ENCODE assay signal across 1 cellular context in genomic region chr15:65832549-65833364, GRCh38.
A peak's percentile ranks its signal among the peaks of the same experiment; 100 is the strongest.
TF ChIP-seq lines count a peak whose summit lies in the region.

No MANE protein-coding gene starts in this region.

TF ChIP-seq in HEK293, 187 proteins besides CTCF, POLR2A, EP300 and RAD21 (continued from another document and continues in another):
- no peak for TF ChIP-seq ZNF398 (tag by site-specific recombination; IDR thresholded peaks at IDR 0.05)
- TF ChIP-seq ZNF701 (tag by site-specific recombination; IDR thresholded peaks at IDR 0.05): no peak
- TF ChIP-seq ZNF202 (tag by site-specific recombination; IDR thresholded peaks at IDR 0.05; ENCODE audit: borderline replicate concordance): no peak
- TF ChIP-seq ZNF26 (tag by site-specific recombination; IDR thresholded peaks at IDR 0.05): no peak
- TF ChIP-seq ZNF837 (tag by site-specific recombination; IDR thresholded peaks at IDR 0.05): peak; percentile 34; the same call in 1 of the 2 replicates
- TF ChIP-seq SCRT1 (tag by site-specific recombination; IDR thresholded peaks at IDR 0.05; ENCODE audit: borderline replicate concordance): peak; percentile 74
- TF ChIP-seq ZNF239 (tag by site-specific recombination; IDR thresholded peaks at IDR 0.05): no peak
- no peak for TF ChIP-seq ZNF544 (tag by site-specific recombination; IDR thresholded peaks at IDR 0.05)
- TF ChIP-seq ZNF558 (tag by site-specific recombination; IDR thresholded peaks at IDR 0.05): peak; percentile 27
- TF ChIP-seq ZNF184 (tag by site-specific recombination; IDR thresholded peaks at IDR 0.05): peak; percentile 96
- TF ChIP-seq ZNF707 (tag by site-specific recombination; IDR thresholded peaks at IDR 0.05): no peak
- TF ChIP-seq ZNF560 (tag by site-specific recombination; IDR thresholded peaks at IDR 0.05; ENCODE audit: borderline replicate concordance): no peak
- TF ChIP-seq GLI2 (tag by site-specific recombination; IDR thresholded peaks at IDR 0.05; ENCODE audit: borderline replicate concordance, low read depth): peak; percentile 77; the same call in 1 of the 2 replicates
- TF ChIP-seq ZBTB21 (tag by site-specific recombination; IDR thresholded peaks at IDR 0.05): peak; percentile 92
- TF ChIP-seq ZNF16 (tag by site-specific recombination; IDR thresholded peaks at IDR 0.05; ENCODE audit: low read depth): no peak
- TF ChIP-seq REPIN1 (tag by site-specific recombination; IDR thresholded peaks at IDR 0.05; ENCODE audit: low read depth): no peak; the same call in 1 of the 2 replicates
- no peak for TF ChIP-seq ZFP41 (tag by site-specific recombination; IDR thresholded peaks at IDR 0.05; ENCODE audit: borderline replicate concordance)
- TF ChIP-seq ZNF223 (tag by site-specific recombination; IDR thresholded peaks at IDR 0.05): no peak
- TF ChIP-seq ZNF670 (tag by site-specific recombination; IDR thresholded peaks at IDR 0.05; ENCODE audit: low read depth): no peak
- no peak for TF ChIP-seq ZNF830 (tag by site-specific recombination; IDR thresholded peaks at IDR 0.05; ENCODE audit: low read depth)
- TF ChIP-seq ZBTB26 (tag by site-specific recombination; optimal IDR thresholded peaks at IDR 0.05): no peak
- no peak for TF ChIP-seq EGR2 (tag by site-specific recombination; IDR thresholded peaks at IDR 0.05; ENCODE audit: low read depth)
- TF ChIP-seq KLF7 (tag by site-specific recombination; IDR thresholded peaks at IDR 0.05; ENCODE audit: borderline replicate concordance): no peak
- TF ChIP-seq ZNF660 (tag by site-specific recombination; IDR thresholded peaks at IDR 0.05): peak; percentile 92
- TF ChIP-seq KLF8 (tag by site-specific recombination; IDR thresholded peaks at IDR 0.05): peak; percentile 91
- TF ChIP-seq ZBTB49 (tag by site-specific recombination; IDR thresholded peaks at IDR 0.05; ENCODE audit: low read depth): no peak
- TF ChIP-seq ZNF555 (tag by site-specific recombination; conservative IDR thresholded peaks at IDR 0.05): no peak
- no peak; the same call in 1 of the 2 replicates for TF ChIP-seq ZNF423 (tag by site-specific recombination; IDR thresholded peaks at IDR 0.05)
- no peak for TF ChIP-seq RBAK (tag by site-specific recombination; IDR thresholded peaks at IDR 0.05)
- TF ChIP-seq WT1 (tag by site-specific recombination; IDR thresholded peaks at IDR 0.05): peak; percentile 95
- TF ChIP-seq ZNF580 (tag by site-specific recombination; IDR thresholded peaks at IDR 0.05): peak; percentile 76
- TF ChIP-seq ZNF354C (tag by site-specific recombination; IDR thresholded peaks at IDR 0.05; ENCODE audit: borderline replicate concordance, low read depth): no peak
- no peak for TF ChIP-seq ZNF776 (tag by site-specific recombination; IDR thresholded peaks at IDR 0.05; ENCODE audit: borderline replicate concordance)
- TF ChIP-seq ZNF23 (tag by site-specific recombination; IDR thresholded peaks at IDR 0.05; ENCODE audit: borderline replicate concordance): no peak
- no peak for TF ChIP-seq ZNF148 (tag by site-specific recombination; IDR thresholded peaks at IDR 0.05; ENCODE audit: borderline replicate concordance)
- TF ChIP-seq ZNF530 (tag by site-specific recombination; IDR thresholded peaks at IDR 0.05; ENCODE audit: low read depth): no peak
- no peak for TF ChIP-seq MEIS1 (CRISPR knock-in tag; IDR thresholded peaks at IDR 0.05; ENCODE audit: borderline replicate concordance)
- peak; percentile 54; the same call in 1 of the 2 replicates for TF ChIP-seq ZNF391 (tag by site-specific recombination; IDR thresholded peaks at IDR 0.05; ENCODE audit: borderline replicate concordance, low read depth)
- TF ChIP-seq MZF1 (tag by site-specific recombination; IDR thresholded peaks at IDR 0.05; ENCODE audit: borderline replicate concordance): peak; percentile 98
- TF ChIP-seq ZNF37A (tag by site-specific recombination; IDR thresholded peaks at IDR 0.05): no peak
- TF ChIP-seq ZSCAN5A (tag by site-specific recombination; IDR thresholded peaks at IDR 0.05): no peak
- no peak for TF ChIP-seq HIC1 (tag by site-specific recombination; IDR thresholded peaks at IDR 0.05)
- TF ChIP-seq ZNF133 (tag by site-specific recombination; IDR thresholded peaks at IDR 0.05): no peak
- TF ChIP-seq ZNF585B (tag by site-specific recombination; IDR thresholded peaks at IDR 0.05): no peak
- no peak for TF ChIP-seq SETDB1 (IDR thresholded peaks at IDR 0.05; ENCODE audit: insufficient read length, low read length)
- TF ChIP-seq ZNF596 (tag by site-specific recombination; IDR thresholded peaks at IDR 0.05): no peak
- peak; percentile 97 for TF ChIP-seq ZBTB17 (tag by site-specific recombination; IDR thresholded peaks at IDR 0.05)
- peak; percentile 82 for TF ChIP-seq ZBTB44 (tag by site-specific recombination; IDR thresholded peaks at IDR 0.05)
- peak; percentile 83; the same call in 1 of the 2 replicates for TF ChIP-seq ZNF449 (tag by site-specific recombination; IDR thresholded peaks at IDR 0.05)
- peak; percentile 88 for TF ChIP-seq ZNF768 (tag by site-specific recombination; IDR thresholded peaks at IDR 0.05)
